ENCODE assay signal across 8 cellular contexts in the genomic region with DNA sequence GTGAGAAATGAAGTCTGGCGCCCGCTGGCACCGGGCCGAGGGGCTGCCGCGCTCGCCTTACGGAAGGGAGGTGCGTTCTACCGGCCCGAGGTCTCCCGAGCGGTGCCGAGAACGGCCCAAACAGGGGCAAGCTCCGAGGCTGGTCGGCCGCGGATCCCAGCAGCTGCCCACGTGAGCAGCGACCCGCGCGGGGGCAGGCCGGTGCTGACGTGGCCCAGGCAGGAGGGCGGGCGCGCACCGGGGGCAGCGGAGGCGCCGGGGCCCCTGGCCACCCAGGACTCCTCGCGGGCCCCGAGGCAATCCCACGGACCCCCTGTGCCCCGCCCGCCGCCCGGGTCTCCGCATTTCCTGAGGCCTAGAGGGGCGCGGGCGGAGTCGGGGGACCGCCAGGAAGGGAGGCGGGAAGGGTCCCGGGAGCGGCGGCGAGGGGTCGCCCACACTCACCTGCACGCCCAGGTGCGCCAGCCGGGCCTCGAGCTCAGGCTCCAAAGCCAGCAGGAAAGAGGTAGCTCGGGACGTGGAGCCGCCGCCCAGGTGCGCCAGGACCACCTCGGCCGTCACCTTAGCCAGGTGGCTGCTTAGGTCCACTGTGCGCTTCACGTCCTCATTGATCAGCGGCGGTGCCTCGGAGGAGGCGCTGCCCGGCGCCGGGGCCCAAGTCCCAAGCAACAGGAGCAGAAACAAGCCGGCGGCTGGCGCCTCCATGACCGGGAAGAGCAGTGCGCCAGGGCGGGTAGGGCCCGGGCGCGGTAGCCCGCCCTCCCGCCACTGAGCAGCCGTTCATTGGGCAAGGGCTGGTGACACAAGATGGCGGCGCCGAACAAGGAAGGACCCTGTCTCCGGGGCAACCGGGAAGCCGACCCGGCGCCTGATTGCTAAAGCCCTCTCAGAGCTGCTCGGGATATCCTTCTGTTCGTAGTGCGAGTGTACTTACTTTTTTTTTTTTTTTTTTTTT. TPM values are rescaled to one million over a fixed set of nuclear protein-coding genes. Genes with fewer than 3 reads are reported as not detected.
DNase-seq lines count a peak whose midpoint lies in the region; ATAC-seq and TF ChIP-seq lines count a peak whose summit lies in the region.

RPN1 (minus strand) TSS at position 723 of the 955 bp plus-strand sequence; CDS start at position 705, 18 bp downstream.

- H3K27me3 Mint-ChIP-seq in CD4-positive, CD25-positive, alpha-beta regulatory T cell = no peaks in the 10 kb centered on the region

- peak within 1 kb of the TSS; percentile 95 for H3K4me3 ChIP-seq in CD4-positive, CD25-positive, alpha-beta regulatory T cell (ENCODE audit: low read depth, low read length)
- H3K4me3 ChIP-seq in left lung = peak within 1 kb of the TSS; percentile 100

- peaks cover 27% of the 10 kb centered on the region for H3K4me1 ChIP-seq in CD4-positive, CD25-positive, alpha-beta regulatory T cell (ENCODE audit: control insufficient read depth, insufficient read depth, low read length, poor library complexity, severe bottlenecking)
- peaks cover 10 to 48% of the 10 kb centered on the region in 2 donors for H3K4me1 ChIP-seq in left lung

- no peaks in the 10 kb centered on the region for H3K27me3 ChIP-seq in CD4-positive, CD25-positive, alpha-beta regulatory T cell (ENCODE audit: control insufficient read depth, insufficient read depth, low read length)
- H3K27me3 ChIP-seq in left lung = no peaks in the 10 kb centered on the region

- peaks cover 0 to 1% (median 0%) of the 10 kb centered on the region in 7 donors for H3K9me3 Mint-ChIP-seq in CD4-positive, CD25-positive, alpha-beta regulatory T cell

- intact Hi-C loops in left lung (cut with DNase I) = no loop called here

- H3K4me3 Mint-ChIP-seq in CD4-positive, CD25-positive, alpha-beta regulatory T cell = peak within 1 kb of the TSS; percentile 88 to 97 (median 94)

- peak within 1 kb of the TSS; percentile 93 for H3K27ac ChIP-seq in CD4-positive, CD25-positive, alpha-beta regulatory T cell (ENCODE audit: insufficient read depth, low read length, poor library complexity, severe bottlenecking)
- H3K27ac ChIP-seq in left lung = peak within 1 kb of the TSS; percentile 93 to 98

- peak; percentile 94 to 97 (median 95) for DNase-seq in CD4-positive, CD25-positive, alpha-beta regulatory T cell
- DNase-seq in NCI-H774 (lab: John Stamatoyannopoulos, UW) = peak; percentile 89
- peak; percentile 95 to 96 for DNase-seq in activated CD4-positive, alpha-beta T cell treated with anti-CD3 and anti-CD28 coated beads, Interleukin-2, amount 50 U/mL, for 4 hours
- DNase-seq in dermis blood vessel endothelial cell = peak; percentile 97
- DNase-seq in left lung = peak; percentile 97 to 98
- peak; percentile 90 for DNase-seq in stimulated activated CD4-positive, alpha-beta T cell treated with anti-CD3 and anti-CD28 coated beads, Interleukin-2, amount 100 ng/mL, for 4 hours (ENCODE audit: low read depth)

- no peaks in the 10 kb centered on the region for H3K9me3 ChIP-seq in CD4-positive, CD25-positive, alpha-beta regulatory T cell (ENCODE audit: control insufficient read depth in 2 of 2, low read length in 2 of 2)
- no peaks in the 10 kb centered on the region for H3K9me3 ChIP-seq in left lung

- no peak for TF ChIP-seq CTCF in left lung (IDR thresholded peaks at IDR 0.05)

- peak within 1 kb of the TSS; percentile 84 to 91 (median 86) for H3K27ac Mint-ChIP-seq in CD4-positive, CD25-positive, alpha-beta regulatory T cell

- H3K36me3 ChIP-seq in CD4-positive, CD25-positive, alpha-beta regulatory T cell (ENCODE audit: control insufficient read depth, insufficient read depth, low read length) = no peaks in the 10 kb centered on the region
- H3K36me3 ChIP-seq in left lung = peaks cover 0 to 3% of the 10 kb centered on the region in 2 donors

- no peaks in the 10 kb centered on the region for H3K36me3 Mint-ChIP-seq in CD4-positive, CD25-positive, alpha-beta regulatory T cell

- ATAC-seq in CD4-positive, CD25-positive, alpha-beta regulatory T cell (ENCODE audit: low read depth in 2 of 2) = peak; percentile 98 to 99
- ATAC-seq in GM19438 (IDR thresholded peaks at IDR 0.05; ENCODE audit: low read depth, unreplicated experiment) (peak; percentile 94), HG03571 (IDR thresholded peaks at IDR 0.05; ENCODE audit: unreplicated experiment) (peak; percentile 95), left lung (peak; percentile 100)

- peaks cover 16 to 56% (median 27%) of the 10 kb centered on the region in 4 donors for H3K4me1 Mint-ChIP-seq in CD4-positive, CD25-positive, alpha-beta regulatory T cell

RNA-seq across cellular contexts. Expression of gene RPN1, which starts in this region (rescaled TPM):
- total RNA-seq in CD4-positive, CD25-positive, alpha-beta regulatory T cell = 94.4 TPM
- 100 to 1,000 TPM; 235 to 283 (median 264) TPM for polyA plus RNA-seq in CD4-positive, CD25-positive, alpha-beta regulatory T cell
- 458 and 572 TPM in 2 replicates for total RNA-seq in dermis blood vessel endothelial cell
- 100 to 1,000 TPM; 229 to 294 TPM for total RNA-seq in left lung

Comparison
In these comparisons a context has a peak if more than half of its experiments do, and no peak if none do; other contexts are left out.
1. Peak in every context shown above with its lines: DNase-seq, ATAC-seq, H3K4me3 ChIP-seq and H3K27ac ChIP-seq.